In the genomic region with DNA sequence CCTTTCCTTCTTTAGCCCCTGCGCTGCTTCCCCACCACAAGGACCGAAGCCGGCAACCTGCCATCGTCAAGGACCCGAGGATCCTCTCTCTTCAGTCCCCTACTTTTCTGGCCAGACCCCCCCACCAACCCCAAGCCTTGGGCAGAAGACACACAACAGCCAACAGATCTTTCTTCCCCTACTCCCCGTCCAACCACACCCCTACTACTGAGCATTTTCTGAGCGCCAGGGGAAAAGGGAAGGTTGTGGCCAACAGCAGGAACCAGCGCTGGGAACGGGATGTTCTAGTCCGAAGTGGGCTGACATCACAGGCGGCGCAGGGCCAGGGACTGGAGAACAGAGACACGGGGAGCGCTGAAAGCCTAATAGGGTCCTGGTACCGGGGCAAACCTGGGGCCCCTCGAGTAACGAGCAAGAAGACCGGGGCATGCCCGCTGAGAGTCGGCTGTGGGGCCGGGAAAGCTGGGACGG, we compare ENCODE assay signal across 2 cellular contexts.
TF ChIP-seq lines count a peak whose summit lies in the region.

No MANE protein-coding gene starts in this region.

TF ChIP-seq in SK-N-SH, 30 proteins besides CTCF, POLR2A, EP300 and RAD21:
- TF ChIP-seq NRF1 (IDR thresholded peaks at IDR 0.05; ENCODE audit: low read depth, low read length) (no peak), FOXJ3 (CRISPR knock-in tag; IDR thresholded peaks at IDR 0.05) (no peak), FOXM1 (IDR thresholded peaks at IDR 0.05; ENCODE audit: low read depth) (no peak), SIN3A (IDR thresholded peaks at IDR 0.05; ENCODE audit: borderline replicate concordance, low read depth, low read length) (no peak), TAF1 (IDR thresholded peaks at IDR 0.05; ENCODE audit: borderline replicate concordance, low read depth, low read length) (no peak), YY1 (IDR thresholded peaks at IDR 0.05; ENCODE audit: low read depth) (no peak)
- TF ChIP-seq, protein P1, sequence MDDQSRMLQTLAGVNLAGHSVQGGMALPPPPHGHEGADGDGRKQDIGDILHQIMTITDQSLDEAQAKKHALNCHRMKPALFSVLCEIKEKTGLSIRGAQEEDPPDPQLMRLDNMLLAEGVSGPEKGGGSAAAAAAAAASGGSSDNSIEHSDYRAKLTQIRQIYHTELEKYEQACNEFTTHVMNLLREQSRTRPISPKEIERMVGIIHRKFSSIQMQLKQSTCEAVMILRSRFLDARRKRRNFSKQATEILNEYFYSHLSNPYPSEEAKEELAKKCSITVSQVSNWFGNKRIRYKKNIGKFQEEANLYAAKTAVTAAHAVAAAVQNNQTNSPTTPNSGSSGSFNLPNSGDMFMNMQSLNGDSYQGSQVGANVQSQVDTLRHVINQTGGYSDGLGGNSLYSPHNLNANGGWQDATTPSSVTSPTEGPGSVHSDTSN (IDR thresholded peaks at IDR 0.05), result no peak
- TF ChIP-seq, protein P2, sequence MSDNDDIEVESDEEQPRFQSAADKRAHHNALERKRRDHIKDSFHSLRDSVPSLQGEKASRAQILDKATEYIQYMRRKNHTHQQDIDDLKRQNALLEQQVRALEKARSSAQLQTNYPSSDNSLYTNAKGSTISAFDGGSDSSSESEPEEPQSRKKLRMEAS (IDR thresholded peaks at IDR 0.05; ENCODE audit: low read depth), result no peak
- TF ChIP-seq, protein P3, sequence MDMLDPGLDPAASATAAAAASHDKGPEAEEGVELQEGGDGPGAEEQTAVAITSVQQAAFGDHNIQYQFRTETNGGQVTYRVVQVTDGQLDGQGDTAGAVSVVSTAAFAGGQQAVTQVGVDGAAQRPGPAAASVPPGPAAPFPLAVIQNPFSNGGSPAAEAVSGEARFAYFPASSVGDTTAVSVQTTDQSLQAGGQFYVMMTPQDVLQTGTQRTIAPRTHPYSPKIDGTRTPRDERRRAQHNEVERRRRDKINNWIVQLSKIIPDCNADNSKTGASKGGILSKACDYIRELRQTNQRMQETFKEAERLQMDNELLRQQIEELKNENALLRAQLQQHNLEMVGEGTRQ (IDR thresholded peaks at IDR 0.05; ENCODE audit: borderline replicate concordance, low read depth, low read length), result no peak
- TF ChIP-seq, protein P4, sequence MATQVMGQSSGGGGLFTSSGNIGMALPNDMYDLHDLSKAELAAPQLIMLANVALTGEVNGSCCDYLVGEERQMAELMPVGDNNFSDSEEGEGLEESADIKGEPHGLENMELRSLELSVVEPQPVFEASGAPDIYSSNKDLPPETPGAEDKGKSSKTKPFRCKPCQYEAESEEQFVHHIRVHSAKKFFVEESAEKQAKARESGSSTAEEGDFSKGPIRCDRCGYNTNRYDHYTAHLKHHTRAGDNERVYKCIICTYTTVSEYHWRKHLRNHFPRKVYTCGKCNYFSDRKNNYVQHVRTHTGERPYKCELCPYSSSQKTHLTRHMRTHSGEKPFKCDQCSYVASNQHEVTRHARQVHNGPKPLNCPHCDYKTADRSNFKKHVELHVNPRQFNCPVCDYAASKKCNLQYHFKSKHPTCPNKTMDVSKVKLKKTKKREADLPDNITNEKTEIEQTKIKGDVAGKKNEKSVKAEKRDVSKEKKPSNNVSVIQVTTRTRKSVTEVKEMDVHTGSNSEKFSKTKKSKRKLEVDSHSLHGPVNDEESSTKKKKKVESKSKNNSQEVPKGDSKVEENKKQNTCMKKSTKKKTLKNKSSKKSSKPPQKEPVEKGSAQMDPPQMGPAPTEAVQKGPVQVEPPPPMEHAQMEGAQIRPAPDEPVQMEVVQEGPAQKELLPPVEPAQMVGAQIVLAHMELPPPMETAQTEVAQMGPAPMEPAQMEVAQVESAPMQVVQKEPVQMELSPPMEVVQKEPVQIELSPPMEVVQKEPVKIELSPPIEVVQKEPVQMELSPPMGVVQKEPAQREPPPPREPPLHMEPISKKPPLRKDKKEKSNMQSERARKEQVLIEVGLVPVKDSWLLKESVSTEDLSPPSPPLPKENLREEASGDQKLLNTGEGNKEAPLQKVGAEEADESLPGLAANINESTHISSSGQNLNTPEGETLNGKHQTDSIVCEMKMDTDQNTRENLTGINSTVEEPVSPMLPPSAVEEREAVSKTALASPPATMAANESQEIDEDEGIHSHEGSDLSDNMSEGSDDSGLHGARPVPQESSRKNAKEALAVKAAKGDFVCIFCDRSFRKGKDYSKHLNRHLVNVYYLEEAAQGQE (IDR thresholded peaks at IDR 0.05; ENCODE audit: low read depth, low read length), result no peak

TF ChIP-seq in H1, 55 proteins besides CTCF, POLR2A, EP300 and RAD21:
- peak; percentile 21 for TF ChIP-seq KDM4A (IDR thresholded peaks at IDR 0.05; ENCODE audit: low read depth, low read length, severe bottlenecking)
- no peak for TF ChIP-seq CEBPB (IDR thresholded peaks at IDR 0.05; ENCODE audit: low read depth, low read length)
- TF ChIP-seq RBBP5 (IDR thresholded peaks at IDR 0.05; ENCODE audit: borderline replicate concordance, low read depth, low read length), result 0 out of 2 replicates have a peak, but pooled peaks have one; percentile 11
